9 cellular contexts compared by ENCODE assay signal in genomic region chr19:10896851-10897526, GRCh38.
DNase-seq lines count a peak whose midpoint lies in the region; ATAC-seq, FAIRE-seq and TF ChIP-seq lines count a peak whose summit lies in the region.
"Had no signal": no experiment of that assay in that cellular context is flagged by ENCODE, and none has a peak within 500 bp of the region (broad histone marks: within the 10 kb centered on the region; RNA-seq: fewer than 3 reads in every experiment).

No MANE protein-coding gene starts in this region.

- peak; percentile 44 for ATAC-seq in memory B cell (ENCODE audit: low read depth)
- no peak for ATAC-seq in HG02870 (IDR thresholded peaks at IDR 0.05; ENCODE audit: unreplicated experiment)
- no peak for ATAC-seq in GM21717 (IDR thresholded peaks at IDR 0.05; ENCODE audit: unreplicated experiment)
- ATAC-seq in GM19328 (IDR thresholded peaks at IDR 0.05; ENCODE audit: unreplicated experiment) = no peak

- no peak for FAIRE-seq in H54 (lab: Jason Lieb, UNC)

- H3K4me3 ChIP-seq in NB4 (ENCODE audit: low read depth, low read length) = no peak overlapping the region
- H3K4me3 ChIP-seq: upper lobe of left lung had no signal

- no peak overlapping the region for H3K4me3 Mint-ChIP-seq in T-helper 2 cell treated with Interferon-gamma antibody and Interleukin-4, amounts not matched to agents 5 μg/mL and 100 μg/mL, for 36 hours
- no peak overlapping the region for H3K4me3 Mint-ChIP-seq in memory B cell

- H3K9me3 Mint-ChIP-seq in T-helper 2 cell treated with Interferon-gamma antibody and Interleukin-4, amounts not matched to agents 5 μg/mL and 100 μg/mL, for 36 hours = no peaks in the 10 kb centered on the region
- H3K9me3 Mint-ChIP-seq in memory B cell = no peaks in the 10 kb centered on the region

- H3K27ac Mint-ChIP-seq in T-helper 2 cell treated with Interferon-gamma antibody and Interleukin-4, amounts not matched to agents 5 μg/mL and 100 μg/mL, for 36 hours = peak overlapping the region; percentile 78
- H3K27ac Mint-ChIP-seq in memory B cell = peak overlapping the region; percentile 46

- H3K4me1 Mint-ChIP-seq in T-helper 2 cell treated with Interferon-gamma antibody and Interleukin-4, amounts not matched to agents 5 μg/mL and 100 μg/mL, for 36 hours (ENCODE audit: low read depth) = peaks cover 6% of the 10 kb centered on the region
- peaks cover 19% of the 10 kb centered on the region for H3K4me1 Mint-ChIP-seq in memory B cell

- TF ChIP-seq CTCF in NB4 (IDR thresholded peaks at IDR 0.05; ENCODE audit: low read depth, low read length) = no peak

- no peak for TF ChIP-seq POLR2A in NB4 (IDR thresholded peaks at IDR 0.05; ENCODE audit: extremely low read depth, insufficient read length)
- no peak for TF ChIP-seq POLR2A in H54 (IDR thresholded peaks at IDR 0.05; ENCODE audit: low read depth, low read length)

- no peaks in the 10 kb centered on the region for H3K27me3 Mint-ChIP-seq in T-helper 2 cell treated with Interferon-gamma antibody and Interleukin-4, amounts not matched to agents 5 μg/mL and 100 μg/mL, for 36 hours (ENCODE audit: low read depth)
- no peaks in the 10 kb centered on the region for H3K27me3 Mint-ChIP-seq in memory B cell

- no peaks in the 10 kb centered on the region for H3K36me3 Mint-ChIP-seq in T-helper 2 cell treated with Interferon-gamma antibody and Interleukin-4, amounts not matched to agents 5 μg/mL and 100 μg/mL, for 36 hours (ENCODE audit: low read depth)
- peaks cover 2% of the 10 kb centered on the region for H3K36me3 Mint-ChIP-seq in memory B cell

- DNase-seq in DMS153 (lab: John Stamatoyannopoulos, UW) (peak; percentile 84), NB4 (ENCODE audit: low read depth) (peak; percentile 37), memory B cell (ENCODE audit: low spot score in 2 of 2) (no peak), H54 (ENCODE audit: insufficient read length, low spot score) (no peak)
- DNase-seq in T-helper 2 cell treated with Interferon-gamma antibody and Interleukin-4, amounts not matched to agents 5 μg/mL and 100 μg/mL, for 36 hours (ENCODE audit: low spot score) = no peak
- DNase-seq: upper lobe of left lung had no signal

Comparison
In these comparisons a context has a peak if more than half of its experiments do, and no peak if none do; other contexts are left out.
1. DNase-seq: peak in DMS153 (single experiment) and NB4 (single experiment); none in T-helper 2 cell treated with Interferon-gamma antibody and Interleukin-4, amounts not matched to agents 5 μg/mL and 100 μg/mL, for 36 hours (single experiment), memory B cell (0 of 2) and H54 (single experiment).